Comparison of ENCODE assay signal across 8 cellular contexts in the genomic region with DNA sequence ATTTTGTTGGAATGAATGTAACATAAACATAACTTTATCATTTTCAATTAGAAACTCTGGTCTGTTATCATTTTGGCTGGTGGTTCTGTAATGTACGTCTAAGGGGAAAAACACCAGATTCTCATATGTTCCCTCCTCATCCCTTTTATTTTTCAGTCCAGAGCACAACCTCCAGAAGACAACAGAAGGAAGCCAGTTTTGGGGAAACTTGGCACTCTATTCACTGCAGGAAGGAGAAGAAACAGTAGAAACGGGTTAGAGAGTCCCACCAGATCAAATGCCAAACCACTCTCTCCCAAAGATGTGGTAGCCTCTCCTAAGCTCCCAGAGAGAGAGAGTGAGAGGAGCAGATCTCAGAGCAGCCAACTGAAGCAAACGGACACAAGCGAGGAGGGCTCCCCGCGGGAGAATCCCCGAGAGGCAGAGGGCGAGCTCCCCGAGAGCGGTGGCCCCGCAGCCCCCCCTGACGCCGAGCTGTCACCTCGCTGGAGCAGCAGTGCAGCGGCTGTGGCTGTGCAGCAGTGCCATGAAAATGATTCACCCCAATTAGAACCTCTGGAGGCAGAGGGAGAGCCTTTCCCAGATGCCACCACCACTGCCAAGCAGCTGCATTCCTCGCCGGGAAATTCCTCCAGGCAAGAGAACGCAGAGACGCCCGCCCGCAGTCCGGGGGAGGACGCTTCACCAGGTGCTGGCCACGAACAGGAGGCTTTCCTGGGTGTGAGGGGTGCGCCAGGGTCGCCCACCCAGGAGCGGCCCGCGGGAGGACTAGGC.
DNase-seq lines count a peak whose midpoint lies in the region; ATAC-seq lines count a peak whose summit lies in the region.

No MANE protein-coding gene starts in this region.

- H3K9me3 Mint-ChIP-seq in activated naive CD4-positive, alpha-beta T cell treated with anti-CD3 and anti-CD28 coated beads, Interleukin-2, amount 50 U/mL, for 72 hours = no peaks in the 10 kb centered on the region

- peaks cover 5 to 13% of the 10 kb centered on the region in 2 donors for H3K36me3 Mint-ChIP-seq in activated naive CD4-positive, alpha-beta T cell treated with anti-CD3 and anti-CD28 coated beads, Interleukin-2, amount 50 U/mL, for 72 hours

- peak; percentile 16 to 34 for ATAC-seq in activated naive CD4-positive, alpha-beta T cell treated with anti-CD3 and anti-CD28 coated beads, Interleukin-2, amount 50 U/mL, for 72 hours
- peak; percentile 36 for ATAC-seq in left ventricle myocardium superior

- peak overlapping the region; percentile 75 to 76 for H3K27ac Mint-ChIP-seq in activated naive CD4-positive, alpha-beta T cell treated with anti-CD3 and anti-CD28 coated beads, Interleukin-2, amount 50 U/mL, for 72 hours

- DNase-seq in activated effector memory CD4-positive, alpha-beta T cell treated with anti-CD3 and anti-CD28 coated beads, Interleukin-2, amount 50 U/mL, for 16 hours = peak; percentile 82
- DNase-seq in activated effector memory CD4-positive, alpha-beta T cell treated with Interleukin-2 at 50 U/mL for 16 hours = no peak
- DNase-seq in NCI-H1105 (lab: John Stamatoyannopoulos, UW) (peak; percentile 7), left ventricle myocardium superior (no peak), retina (peak; percentile 72), putamen (ENCODE audit: low spot score) (no peak), NCI-H446 treated with DMSO at 0.1 percent for 48 hours (lab: John Stamatoyannopoulos, UW) (no peak)
- DNase-seq in activated naive CD4-positive, alpha-beta T cell treated with anti-CD3 and anti-CD28 coated beads, Interleukin-2, amount 50 U/mL, for 72 hours (ENCODE audit: low spot score in 2 of 2) = peak; percentile 29 to 62

- intact Hi-C loops in left ventricle myocardium superior (cut with micrococcal nuclease) = no loop called here

Comparison
In these comparisons a context has a peak if more than half of its experiments do, and no peak if none do; other contexts are left out.
1. DNase-seq: peak in activated effector memory CD4-positive, alpha-beta T cell treated with anti-CD3 and anti-CD28 coated beads, Interleukin-2, amount 50 U/mL, for 16 hours (single experiment), NCI-H1105 (single experiment), activated naive CD4-positive, alpha-beta T cell treated with anti-CD3 and anti-CD28 coated beads, Interleukin-2, amount 50 U/mL, for 72 hours (2 of 2) and retina (single experiment); none in activated effector memory CD4-positive, alpha-beta T cell treated with Interleukin-2 at 50 U/mL for 16 hours (single experiment), left ventricle myocardium superior (single experiment), putamen (single experiment) and NCI-H446 treated with DMSO at 0.1 percent for 48 hours (single experiment).